1 cellular context compared by ENCODE assay signal in genomic region chr19:39412100-39412866, GRCh38.
TF ChIP-seq lines count a peak whose summit lies in the region.

A gene with protein sequence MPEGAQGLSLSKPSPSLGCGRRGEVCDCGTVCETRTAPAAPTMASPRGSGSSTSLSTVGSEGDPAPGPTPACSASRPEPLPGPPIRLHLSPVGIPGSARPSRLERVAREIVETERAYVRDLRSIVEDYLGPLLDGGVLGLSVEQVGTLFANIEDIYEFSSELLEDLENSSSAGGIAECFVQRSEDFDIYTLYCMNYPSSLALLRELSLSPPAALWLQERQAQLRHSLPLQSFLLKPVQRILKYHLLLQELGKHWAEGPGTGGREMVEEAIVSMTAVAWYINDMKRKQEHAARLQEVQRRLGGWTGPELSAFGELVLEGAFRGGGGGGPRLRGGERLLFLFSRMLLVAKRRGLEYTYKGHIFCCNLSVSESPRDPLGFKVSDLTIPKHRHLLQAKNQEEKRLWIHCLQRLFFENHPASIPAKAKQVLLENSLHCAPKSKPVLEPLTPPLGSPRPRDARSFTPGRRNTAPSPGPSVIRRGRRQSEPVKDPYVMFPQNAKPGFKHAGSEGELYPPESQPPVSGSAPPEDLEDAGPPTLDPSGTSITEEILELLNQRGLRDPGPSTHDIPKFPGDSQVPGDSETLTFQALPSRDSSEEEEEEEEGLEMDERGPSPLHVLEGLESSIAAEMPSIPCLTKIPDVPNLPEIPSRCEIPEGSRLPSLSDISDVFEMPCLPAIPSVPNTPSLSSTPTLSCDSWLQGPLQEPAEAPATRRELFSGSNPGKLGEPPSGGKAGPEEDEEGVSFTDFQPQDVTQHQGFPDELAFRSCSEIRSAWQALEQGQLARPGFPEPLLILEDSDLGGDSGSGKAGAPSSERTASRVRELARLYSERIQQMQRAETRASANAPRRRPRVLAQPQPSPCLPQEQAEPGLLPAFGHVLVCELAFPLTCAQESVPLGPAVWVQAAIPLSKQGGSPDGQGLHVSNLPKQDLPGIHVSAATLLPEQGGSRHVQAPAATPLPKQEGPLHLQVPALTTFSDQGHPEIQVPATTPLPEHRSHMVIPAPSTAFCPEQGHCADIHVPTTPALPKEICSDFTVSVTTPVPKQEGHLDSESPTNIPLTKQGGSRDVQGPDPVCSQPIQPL (N-terminal part only) (plus strand): TSS chr19:39412669. CDS start chr19:39414087, 1,418 bp downstream.

TF ChIP-seq in K562, 482 proteins besides CTCF, POLR2A, EP300 and RAD21 (continued from another document and continues in another):
- TF ChIP-seq SNAPC5 (CRISPR knock-in tag; IDR thresholded peaks at IDR 0.05): no peak
- no peak for TF ChIP-seq BCL6 (CRISPR knock-in tag; IDR thresholded peaks at IDR 0.05)
- no peak for TF ChIP-seq MXD1 (CRISPR knock-in tag; IDR thresholded peaks at IDR 0.05; ENCODE audit: borderline replicate concordance, poor library complexity, severe bottlenecking)
- peak; percentile 87 to 97 for TF ChIP-seq ARNT (IDR thresholded peaks at IDR 0.05)
- TF ChIP-seq HOMEZ (CRISPR knock-in tag; IDR thresholded peaks at IDR 0.05): no peak
- TF ChIP-seq RREB1 (CRISPR knock-in tag; IDR thresholded peaks at IDR 0.05): 0 out of 2 replicates have a peak, but pooled peaks have one; percentile 35
- TF ChIP-seq TFAM (CRISPR knock-in tag; conservative IDR thresholded peaks at IDR 0.05): no peak
- TF ChIP-seq CBX8 (IDR thresholded peaks at IDR 0.05; ENCODE audit: borderline replicate concordance, extremely low read depth, low read depth, low read length, poor library complexity, severe bottlenecking): no peak
- TF ChIP-seq MAX (CRISPR knock-in tag; IDR thresholded peaks at IDR 0.05): no peak; the same call in none of the 2 replicates
- TF ChIP-seq ZNF212 (CRISPR knock-in tag; IDR thresholded peaks at IDR 0.05): 0 out of 2 replicates have a peak, but pooled peaks have one; percentile 38
- TF ChIP-seq ZNF232 (CRISPR knock-in tag; IDR thresholded peaks at IDR 0.05): no peak
- TF ChIP-seq TCF7L2 (IDR thresholded peaks at IDR 0.05; ENCODE audit: low read depth, low read length): no peak
- no peak; the same call in 1 of the 2 replicates for TF ChIP-seq MIER1 (IDR thresholded peaks at IDR 0.05; ENCODE audit: low read depth)
- TF ChIP-seq GATAD2A (IDR thresholded peaks at IDR 0.05): peak; percentile 99
- no peak for TF ChIP-seq ZNF77 (CRISPR knock-in tag; IDR thresholded peaks at IDR 0.05)
- peak; percentile 95 for TF ChIP-seq MITF (IDR thresholded peaks at IDR 0.05)
- peak; percentile 72; the same call in 1 of the 2 replicates for TF ChIP-seq TGIF2 (CRISPR knock-in tag; IDR thresholded peaks at IDR 0.05)
- TF ChIP-seq, protein P1, sequence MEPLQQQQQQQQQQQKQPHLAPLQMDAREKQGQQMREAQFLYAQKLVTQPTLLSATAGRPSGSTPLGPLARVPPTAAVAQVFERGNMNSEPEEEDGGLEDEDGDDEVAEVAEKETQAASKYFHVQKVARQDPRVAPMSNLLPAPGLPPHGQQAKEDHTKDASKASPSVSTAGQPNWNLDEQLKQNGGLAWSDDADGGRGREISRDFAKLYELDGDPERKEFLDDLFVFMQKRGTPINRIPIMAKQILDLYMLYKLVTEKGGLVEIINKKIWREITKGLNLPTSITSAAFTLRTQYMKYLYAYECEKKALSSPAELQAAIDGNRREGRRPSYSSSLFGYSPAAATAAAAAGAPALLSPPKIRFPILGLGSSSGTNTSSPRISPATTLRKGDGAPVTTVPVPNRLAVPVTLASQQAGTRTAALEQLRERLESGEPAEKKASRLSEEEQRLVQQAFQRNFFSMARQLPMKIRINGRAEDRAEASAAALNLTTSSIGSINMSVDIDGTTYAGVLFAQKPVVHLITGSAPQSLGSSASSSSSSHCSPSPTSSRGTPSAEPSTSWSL (CRISPR knock-in tag; IDR thresholded peaks at IDR 0.05; ENCODE audit: borderline replicate concordance): peak; percentile 89; the same call in 1 of the 2 replicates
- TF ChIP-seq CBFA2T2 (conservative IDR thresholded peaks at IDR 0.05): peak; percentile 46
- 0 out of 2 replicates have a peak, but pooled peaks have one; percentile 53 for TF ChIP-seq ZNF561 (CRISPR knock-in tag; conservative IDR thresholded peaks at IDR 0.05)
- TF ChIP-seq AFF1 (IDR thresholded peaks at IDR 0.05; ENCODE audit: low read depth in 1 of 2, partially characterized antibody in 2 of 2): peak in 1 of 2 experiments; percentile 86
- 0 out of 2 replicates have a peak, but pooled peaks have one; percentile 37 for TF ChIP-seq SMARCA4 (IDR thresholded peaks at IDR 0.05)
- no peak for TF ChIP-seq NELFE (IDR thresholded peaks at IDR 0.05; ENCODE audit: insufficient read depth, insufficient read length)
- TF ChIP-seq TRIM28 (IDR thresholded peaks at IDR 0.05): 0 out of 2 replicates have a peak, but pooled peaks have one; percentile 40
- TF ChIP-seq ZNF23 (CRISPR knock-in tag; IDR thresholded peaks at IDR 0.05): 0 out of 2 replicates have a peak, but pooled peaks have one; percentile 19
- no peak; the same call in 1 of the 2 replicates for TF ChIP-seq STAT5A (IDR thresholded peaks at IDR 0.05; ENCODE audit: borderline replicate concordance, low read length)
- no peak for TF ChIP-seq RBM25 (IDR thresholded peaks at IDR 0.05; ENCODE audit: low read depth, low read length, severe bottlenecking)
- peak; percentile 93 for TF ChIP-seq RAD51 (IDR thresholded peaks at IDR 0.05; ENCODE audit: borderline replicate concordance, low read depth)
- TF ChIP-seq ZNF12 (CRISPR knock-in tag; IDR thresholded peaks at IDR 0.05): no peak
- peak; percentile 68; the same call in 1 of the 2 replicates for TF ChIP-seq PTBP1 (IDR thresholded peaks at IDR 0.05; ENCODE audit: low read depth, low read length)
- TF ChIP-seq ZNF24 (IDR thresholded peaks at IDR 0.05): peak; percentile 8; the same call in 1 of the 2 replicates
- no peak for TF ChIP-seq CREB5 (CRISPR knock-in tag; IDR thresholded peaks at IDR 0.05)
- TF ChIP-seq COPS2 (conservative IDR thresholded peaks at IDR 0.05): no peak
- TF ChIP-seq SIN3B (IDR thresholded peaks at IDR 0.05; ENCODE audit: low read depth): peak; percentile 57; the same call in 1 of the 2 replicates
- TF ChIP-seq ZBED1 (IDR thresholded peaks at IDR 0.05): no peak
- no peak for TF ChIP-seq SETDB1 (IDR thresholded peaks at IDR 0.05; ENCODE audit: low read length)
